In the genomic region with DNA sequence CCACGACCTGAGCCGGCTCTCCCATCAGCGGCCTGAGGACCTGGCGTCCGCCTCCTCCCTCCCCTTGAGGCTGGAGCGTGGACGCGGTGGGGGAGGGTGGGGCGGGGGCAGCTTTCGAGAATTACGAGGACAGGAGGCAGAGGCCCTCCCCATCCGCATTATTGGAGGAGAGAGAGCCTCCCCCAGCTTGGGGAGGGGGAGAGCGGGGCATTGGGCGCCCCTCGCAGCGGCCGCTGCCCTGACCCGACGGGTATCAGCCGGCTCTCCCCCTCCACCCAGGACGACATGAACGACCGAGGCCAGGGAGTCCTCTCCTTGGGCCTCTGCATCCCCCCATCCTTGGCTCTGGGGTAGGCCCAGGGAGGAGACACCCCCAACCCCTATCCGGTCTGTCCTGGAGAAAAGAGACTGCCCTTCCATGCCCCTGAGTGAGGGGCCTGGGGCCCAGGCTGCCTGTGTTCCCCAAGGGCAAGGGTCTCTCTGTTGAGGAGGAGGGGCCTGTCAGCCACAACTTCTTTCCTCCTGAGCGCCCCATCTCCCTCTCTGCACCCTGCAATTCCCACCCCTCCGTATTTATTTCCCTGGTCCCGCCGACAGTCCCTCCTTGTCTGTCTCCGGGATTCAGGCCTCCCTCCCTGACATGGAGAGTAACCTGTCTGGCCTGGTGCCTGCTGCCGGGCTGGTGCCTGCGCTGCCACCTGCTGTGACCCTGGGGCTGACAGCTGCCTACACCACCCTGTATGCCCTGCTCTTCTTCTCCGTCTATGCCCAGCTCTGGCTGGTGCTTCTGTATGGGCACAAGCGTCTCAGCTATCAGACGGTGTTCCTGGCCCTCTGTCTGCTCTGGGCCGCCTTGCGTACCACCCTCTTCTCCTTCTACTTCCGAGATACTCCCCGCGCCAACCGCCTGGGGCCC, we compare ENCODE assay signal across 6 cellular contexts. TPM values are rescaled to one million over a fixed set of nuclear protein-coding genes. Genes with fewer than 3 reads are reported as not detected.
A peak's percentile ranks its signal among the peaks of the same experiment; 100 is the strongest.
DNase-seq lines count a peak whose midpoint lies in the region; ATAC-seq, FAIRE-seq and TF ChIP-seq lines count a peak whose summit lies in the region.

No MANE protein-coding gene starts in this region.

- H3K9me3 ChIP-seq in CD4-positive, alpha-beta T cell (ENCODE audit: control insufficient read depth, low read length): no peaks in the 10 kb centered on the region
- no peaks in the 10 kb centered on the region for H3K9me3 ChIP-seq in GM12878 (replicated peaks; ENCODE audit: control insufficient read depth, insufficient read depth, low read length)

- H3K4me2 ChIP-seq in GM12878 (ENCODE audit: control insufficient read depth, insufficient read depth): peak overlapping the region; percentile 99

- H3K79me2 ChIP-seq in GM12878 (ENCODE audit: control insufficient read depth, insufficient read depth, low read length): peaks cover 15% of the 10 kb centered on the region

- peaks cover 7% of the 10 kb centered on the region for H3K4me1 ChIP-seq in GM12878 (ENCODE audit: control insufficient read depth, insufficient read depth, low read length)

- intact Hi-C loops in CD4-positive, alpha-beta T cell (cut with DNase I, micrococcal nuclease): loop anchor here (1.0 to 2.0 kb wide), 6 partner anchors 16 to 45 kb away; a partner anchor contains a TSS
- intact Hi-C loops in GM12878 (cut with micrococcal nuclease; ENCODE audit: unreplicated experiment): loop anchor here (1.0 kb wide), 1 partner anchor 16 kb away; no protein-coding TSS in a partner anchor

- no peak for TF ChIP-seq RAD21 in GM12878 (IDR thresholded peaks at IDR 0.05; ENCODE audit: insufficient read depth, low read depth, low read length)

- TF ChIP-seq EP300 in GM12878 (IDR thresholded peaks at IDR 0.05; ENCODE audit: borderline replicate concordance in 1 of 2, control insufficient read depth in 1 of 2, low read depth in 2 of 2, low read length in 2 of 2): no peak

- CTCF ChIA-PET in CD4-positive, alpha-beta T cell (lab: Charles Lee): interaction anchor here (0.6 to 3.9 kb wide), 4 partner anchors 15 to 1519 kb away, joined by 3 to 21 read pairs (median 15); a partner anchor contains a TSS
- CTCF ChIA-PET in GM12878 (lab: Yijun Ruan, JAX): interaction anchor here (0.7 to 5.5 kb wide), 5 partner anchors 15 to 81 kb away, joined by 3 to 46 read pairs (median 5); a partner anchor contains a TSS

- no peaks in the 10 kb centered on the region for H3K9me3 Mint-ChIP-seq in CD4-positive, alpha-beta T cell
- H3K9me3 Mint-ChIP-seq in naive thymus-derived CD8-positive, alpha-beta T cell: no peaks in the 10 kb centered on the region

- no TSS peak for BruUV-seq in GM12878 (replicated peaks; lab: Mats Ljungman, UMichigan)

- peaks cover 0 to 2% of the 10 kb centered on the region in 2 experiments; a peak in 2 of 4 replicates for H3K36me3 ChIP-seq in GM12878 (ENCODE audit: control insufficient read depth in 2 of 2, insufficient read depth in 2 of 2, low read length in 1 of 2)

- no peak for DNase-seq in CD4-positive, alpha-beta T cell
- DNase-seq in GM12878 (ENCODE audit: low read depth, low spot score) (no peak), putamen (ENCODE audit: low spot score) (no peak)
- DNase-seq in naive thymus-derived CD8-positive, alpha-beta T cell: peak in 1 of 10 donors; percentile 63

- no peak for TF ChIP-seq CTCF in CD4-positive, alpha-beta T cell (IDR thresholded peaks at IDR 0.05)
- TF ChIP-seq CTCF in LNCAP (IDR thresholded peaks at IDR 0.05) (0 out of 2 replicates have a peak, but pooled peaks have one; percentile 22), GM12878 (IDR thresholded peaks at IDR 0.05 in 2 of 3, conservative IDR thresholded peaks at IDR 0.05 in 1 of 3; ENCODE audit: control insufficient read depth in 2 of 3, extremely low read depth in 1 of 3, insufficient read depth in 1 of 3, low read depth in 3 of 3, low read length in 3 of 3) (peak; percentile 26 to 39 (median 34); a peak in 4 of 6 replicates)

- H3K27ac Mint-ChIP-seq in CD4-positive, alpha-beta T cell: peak overlapping the region; percentile 88
- peak overlapping the region; percentile 29 to 97 (median 87) for H3K27ac Mint-ChIP-seq in naive thymus-derived CD8-positive, alpha-beta T cell

- H3K4me3 ChIP-seq in GM12878: peak overlapping the region; percentile 86

- FAIRE-seq in GM12878 (lab: Jason Lieb, UNC): peak; percentile 66

- H3K9ac ChIP-seq in GM12878 (ENCODE audit: control insufficient read depth, insufficient read depth, low read length): peak overlapping the region; percentile 67

- TF ChIP-seq POLR2A in GM12878 (IDR thresholded peaks at IDR 0.05; ENCODE audit: low read depth, low read length): no peak

- peak overlapping the region; percentile 90 for H3K4me3 Mint-ChIP-seq in CD4-positive, alpha-beta T cell
- H3K4me3 Mint-ChIP-seq in naive thymus-derived CD8-positive, alpha-beta T cell: peak overlapping the region; percentile 61 to 88 (median 82)

- peak overlapping the region; percentile 99 for H3K27ac ChIP-seq in CD4-positive, alpha-beta T cell (ENCODE audit: low read depth, low read length)
- H3K27ac ChIP-seq in GM12878 (ENCODE audit: control insufficient read depth, insufficient read depth): no peak overlapping the region; the same call in 1 of the 2 replicates

- peaks cover 8% of the 10 kb centered on the region for H3K27me3 Mint-ChIP-seq in CD4-positive, alpha-beta T cell
- peaks cover 2 to 9% (median 8%) of the 10 kb centered on the region in 5 donors for H3K27me3 Mint-ChIP-seq in naive thymus-derived CD8-positive, alpha-beta T cell

- no peaks in the 10 kb centered on the region for H4K20me1 ChIP-seq in GM12878 (ENCODE audit: control insufficient read depth, insufficient read depth)

- H3K27me3 ChIP-seq in CD4-positive, alpha-beta T cell (ENCODE audit: control insufficient read depth, insufficient read depth, low read length): peaks cover 10% of the 10 kb centered on the region
- H3K27me3 ChIP-seq in GM12878 (replicated peaks in 1 of 2; ENCODE audit: control insufficient read depth in 2 of 2, insufficient read depth in 2 of 2, low read length in 1 of 2): no peaks in the 10 kb centered on the region; a peak in 2 of 4 replicates

- peaks cover 26% of the 10 kb centered on the region for H3K4me1 Mint-ChIP-seq in CD4-positive, alpha-beta T cell (ENCODE audit: low read depth)
- H3K4me1 Mint-ChIP-seq in naive thymus-derived CD8-positive, alpha-beta T cell: peaks cover 11 to 31% (median 27%) of the 10 kb centered on the region in 4 donors

- SMC1A ChIA-PET in GM12878 (lab: Charles Lee; ENCODE audit: uncharacterized antibody, unreplicated experiment): interaction anchor here (1.1 to 3.5 kb wide), 5 partner anchors 14 to 80 kb away, joined by 3 to 16 read pairs (median 5); a partner anchor contains a TSS

- H2AFZ ChIP-seq in GM12878 (ENCODE audit: control insufficient read depth, low read depth, low read length): peak overlapping the region; percentile 30; the same call in 1 of the 2 replicates

- peaks cover 5% of the 10 kb centered on the region for H3K36me3 Mint-ChIP-seq in CD4-positive, alpha-beta T cell (ENCODE audit: low read depth)
- H3K36me3 Mint-ChIP-seq in naive thymus-derived CD8-positive, alpha-beta T cell: peaks cover 0 to 8% (median 2%) of the 10 kb centered on the region in 3 donors

- no peak for ATAC-seq in CD4-positive, alpha-beta T cell (ENCODE audit: poor library complexity)
- peak; percentile 31 for ATAC-seq in GM12878
- no peak for ATAC-seq in naive thymus-derived CD8-positive, alpha-beta T cell
- ATAC-seq in GM19023 (IDR thresholded peaks at IDR 0.05; ENCODE audit: unreplicated experiment): no peak

- RAD21 ChIA-PET in GM12878 (lab: Charles Lee; ENCODE audit: unreplicated experiment): interaction anchor here (1.7 to 2.7 kb wide), 4 partner anchors 15 to 80 kb away, joined by 7 to 10 read pairs (median 10); a partner anchor contains a TSS

- in situ Hi-C loops in GM12878 (cut with MboI): no loop called here

- WGBS in GM12878 (ENCODE audit: insufficient coverage, insufficient replicate concordance, low lambda C conversion rate, missing lambda C conversion rate): 28% methylated on average over 33 of the region's 40 CpGs

- POLR2A ChIA-PET in CD4-positive, alpha-beta T cell (lab: Charles Lee): interaction anchor here (1.5 to 5.3 kb wide), 8 partner anchors 16 to 1621 kb away, joined by 4 to 125 read pairs (median 11); a partner anchor contains a TSS
- POLR2A ChIA-PET in GM12878 (lab: Charles Lee): interaction anchor here (1.8 to 6.2 kb wide), 3 partner anchors 15 to 40 kb away, joined by 6 to 92 read pairs (median 10); a partner anchor contains a TSS
- POLR2A ChIA-PET in naive thymus-derived CD8-positive, alpha-beta T cell (lab: Charles Lee): interaction anchor here (0.9 to 9.9 kb wide), 9 partner anchors 15 to 493 kb away, joined by 3 to 140 read pairs (median 11); a partner anchor contains a TSS

RNA-seq across cellular contexts. Expression of a gene that starts 0.5 kb away (rescaled TPM):
- total RNA-seq in CD4-positive, alpha-beta T cell: 10 to 100 TPM; 13.8 to 16.6 TPM
- total RNA-seq in GM12878 (2013; cell fraction: nucleolus; rRNA removed): 15.6 and 20.1 TPM in 2 replicates
- total RNA-seq in GM12878 (2014; rRNA removed) (13.7 and 14.5 TPM in 2 replicates), GM12878 (2014; rRNA removed; fragmentation: Illumina TruSeq; extraction: Trizol) (7.3 and 10.6 TPM in 2 replicates), GM12878 (2021) (26.3 and 29.2 TPM in 2 replicates)
- 17.7 TPM for polyA plus RNA-seq in GM12878 (2011; ENCODE audit: low read depth)
- polyA plus RNA-seq in GM12878 (2011; rRNA removed) (4.6 and 13.8 TPM in 2 replicates), GM12878 (2014; fragmentation: Illumina TruSeq; extraction: Trizol) (2.9 and 11.0 TPM in 2 replicates), GM12878 (2014; fragmentation: Nextera tagmentation; extraction: Ambion mirVana) (under 1 TPM; 0.37 to 0.75 TPM), GM12878 (2014; rRNA removed) (19.0 and 26.9 TPM in 2 replicates), GM12878 (2016; fragmentation: Nextera tagmentation; extraction: Ambion mirVana) (10 to 100 TPM; 15.8 to 18.6 TPM)
- 19.9 and 31.8 TPM in 2 replicates for polyA plus RNA-seq in GM12878 (2011; cell fraction: cytosol; rRNA removed)
- 92.7 and 122 TPM in 2 replicates for polyA plus RNA-seq in GM12878 (2011; cell fraction: nucleus; rRNA removed)
- polyA plus RNA-seq in GM12878 (2012): 21.5 and 23.2 TPM in 2 replicates
- 11.5 and 14.9 TPM in 2 replicates for polyA minus RNA-seq in GM12878 (2011; rRNA and poly(A)+ RNA removed)
- 12.2 and 13.6 TPM in 2 replicates for polyA minus RNA-seq in GM12878 (2011; cell fraction: cytosol; rRNA and poly(A)+ RNA removed)
- polyA minus RNA-seq in GM12878 (2011; cell fraction: nucleus; rRNA and poly(A)+ RNA removed): 21.0 and 34.0 TPM in 2 replicates
- 10 to 100 TPM; 33.0 to 33.3 TPM for total RNA-seq in naive thymus-derived CD8-positive, alpha-beta T cell
- 1 to 10 TPM; 4.8 to 6.9 (median 6.4) TPM for polyA plus RNA-seq in naive thymus-derived CD8-positive, alpha-beta T cell

RNA-seq across cellular contexts. Expression of a gene that starts 1.7 kb away (rescaled TPM):
- total RNA-seq in CD4-positive, alpha-beta T cell: 10 to 100 TPM; 22.5 to 23.0 TPM
- total RNA-seq in GM12878 (2013; cell fraction: nucleolus; rRNA removed): 14.0 and 18.4 TPM in 2 replicates
- 67.2 and 68.2 TPM in 2 replicates for total RNA-seq in GM12878 (2014; rRNA removed)
- total RNA-seq in GM12878 (2014; rRNA removed; fragmentation: Illumina TruSeq; extraction: Trizol): 11.7 and 14.3 TPM in 2 replicates
- 41.0 and 41.1 TPM in 2 replicates for total RNA-seq in GM12878 (2021)
- polyA plus RNA-seq in GM12878 (2011; ENCODE audit: low read depth): 14.3 TPM
- 16.1 and 38.1 TPM in 2 replicates for polyA plus RNA-seq in GM12878 (2011; rRNA removed)
- polyA plus RNA-seq in GM12878 (2011; cell fraction: cytosol; rRNA removed): 55.1 and 86.9 TPM in 2 replicates
- 29.9 and 33.6 TPM in 2 replicates for polyA plus RNA-seq in GM12878 (2011; cell fraction: nucleus; rRNA removed)
- polyA plus RNA-seq in GM12878 (2012): 28.7 and 31.3 TPM in 2 replicates
- polyA plus RNA-seq in GM12878 (2014; fragmentation: Illumina TruSeq; extraction: Trizol): 1.1 and 6.7 TPM in 2 replicates
- polyA plus RNA-seq in GM12878 (2014; fragmentation: Nextera tagmentation; extraction: Ambion mirVana): 1 to 10 TPM; 1.5 to 7.4 TPM
- 61.8 and 85.7 TPM in 2 replicates for polyA plus RNA-seq in GM12878 (2014; rRNA removed)
- polyA plus RNA-seq in GM12878 (2016; fragmentation: Nextera tagmentation; extraction: Ambion mirVana): 10 to 100 TPM; 62.6 to 65.5 TPM
- polyA minus RNA-seq in GM12878 (2011; rRNA and poly(A)+ RNA removed): 5.2 and 13.9 TPM in 2 replicates
- 5.6 and 10.4 TPM in 2 replicates for polyA minus RNA-seq in GM12878 (2011; cell fraction: cytosol; rRNA and poly(A)+ RNA removed)
- polyA minus RNA-seq in GM12878 (2011; cell fraction: nucleus; rRNA and poly(A)+ RNA removed): 11.1 and 23.5 TPM in 2 replicates
- 10 to 100 TPM; 13.7 to 18.5 TPM for total RNA-seq in naive thymus-derived CD8-positive, alpha-beta T cell
- polyA plus RNA-seq in naive thymus-derived CD8-positive, alpha-beta T cell: 10 to 100 TPM; 39.1 to 44.8 (median 39.9) TPM

RNA-seq across cellular contexts. Expression of a gene that starts 5.0 kb away (rescaled TPM):
- total RNA-seq in CD4-positive, alpha-beta T cell: under 1 TPM in 1 of 2 experiments, not detected in 1; 0.14 TPM
- 0.33 and 0.69 TPM in 2 replicates for total RNA-seq in GM12878 (2013; cell fraction: nucleolus; rRNA removed)
- total RNA-seq in GM12878 (2014; rRNA removed) (not detected in 2 replicates), GM12878 (2014; rRNA removed; fragmentation: Illumina TruSeq; extraction: Trizol) (not detected in 2 replicates), GM12878 (2021) (not detected in 2 replicates)
- not detected for polyA plus RNA-seq in GM12878 (2011; ENCODE audit: low read depth)
- polyA plus RNA-seq in GM12878 (2011; rRNA removed) (0.04 TPM in 1 of 2 replicates, not detected in the other), GM12878 (2014; fragmentation: Illumina TruSeq; extraction: Trizol) (not detected in 2 replicates), GM12878 (2014; fragmentation: Nextera tagmentation; extraction: Ambion mirVana) (not detected), GM12878 (2014; rRNA removed) (0.20 TPM in 1 of 2 replicates, not detected in the other), GM12878 (2016; fragmentation: Nextera tagmentation; extraction: Ambion mirVana) (not detected)
- 0.06 and 0.07 TPM in 2 replicates for polyA plus RNA-seq in GM12878 (2011; cell fraction: cytosol; rRNA removed)
- 0.16 and 0.57 TPM in 2 replicates for polyA plus RNA-seq in GM12878 (2011; cell fraction: nucleus; rRNA removed)
- polyA plus RNA-seq in GM12878 (2012): not detected in 2 replicates
- not detected in 2 replicates for polyA minus RNA-seq in GM12878 (2011; rRNA and poly(A)+ RNA removed)
- not detected in 2 replicates for polyA minus RNA-seq in GM12878 (2011; cell fraction: cytosol; rRNA and poly(A)+ RNA removed)
- polyA minus RNA-seq in GM12878 (2011; cell fraction: nucleus; rRNA and poly(A)+ RNA removed): 0.77 TPM in 1 of 2 replicates, not detected in the other
- not detected for total RNA-seq in naive thymus-derived CD8-positive, alpha-beta T cell
- polyA plus RNA-seq in naive thymus-derived CD8-positive, alpha-beta T cell: not detected

RNA-seq across cellular contexts. Expression of a gene that starts 14.0 kb away (rescaled TPM):
- not detected for total RNA-seq in CD4-positive, alpha-beta T cell
- total RNA-seq in GM12878 (2013; cell fraction: nucleolus; rRNA removed): 0.50 TPM in 1 of 2 replicates, not detected in the other
- total RNA-seq in GM12878 (2014; rRNA removed): not detected in 2 replicates
- total RNA-seq in GM12878 (2014; rRNA removed; fragmentation: Illumina TruSeq; extraction: Trizol): not detected in 2 replicates
- total RNA-seq in GM12878 (2021): 0.29 TPM in 1 of 2 replicates, not detected in the other
- polyA plus RNA-seq in GM12878 (2011; ENCODE audit: low read depth): not detected
- polyA plus RNA-seq in GM12878 (2011; rRNA removed): 0.12 and 0.24 TPM in 2 replicates
- 0.12 TPM in 1 of 2 replicates, not detected in the other for polyA plus RNA-seq in GM12878 (2011; cell fraction: cytosol; rRNA removed)
- 0.22 and 0.38 TPM in 2 replicates for polyA plus RNA-seq in GM12878 (2011; cell fraction: nucleus; rRNA removed)
- polyA plus RNA-seq in GM12878 (2012): 0.23 and 0.67 TPM in 2 replicates
- polyA plus RNA-seq in GM12878 (2014; fragmentation: Illumina TruSeq; extraction: Trizol): 0.31 TPM in 1 of 2 replicates, not detected in the other
- polyA plus RNA-seq in GM12878 (2014; fragmentation: Nextera tagmentation; extraction: Ambion mirVana): not detected
- polyA plus RNA-seq in GM12878 (2014; rRNA removed): not detected in 2 replicates
- not detected for polyA plus RNA-seq in GM12878 (2016; fragmentation: Nextera tagmentation; extraction: Ambion mirVana)
- not detected in 2 replicates for polyA minus RNA-seq in GM12878 (2011; rRNA and poly(A)+ RNA removed)
- not detected in 2 replicates for polyA minus RNA-seq in GM12878 (2011; cell fraction: cytosol; rRNA and poly(A)+ RNA removed)
- not detected in 2 replicates for polyA minus RNA-seq in GM12878 (2011; cell fraction: nucleus; rRNA and poly(A)+ RNA removed)
- not detected for total RNA-seq in naive thymus-derived CD8-positive, alpha-beta T cell
- not detected for polyA plus RNA-seq in naive thymus-derived CD8-positive, alpha-beta T cell

RNA-seq across cellular contexts. Expression of a gene that starts 19.2 kb away (rescaled TPM):
- 10 to 100 TPM; 10.9 to 12.0 TPM for total RNA-seq in CD4-positive, alpha-beta T cell
- 18.8 and 21.2 TPM in 2 replicates for total RNA-seq in GM12878 (2013; cell fraction: nucleolus; rRNA removed)
- total RNA-seq in GM12878 (2014; rRNA removed) (34.9 and 40.7 TPM in 2 replicates), GM12878 (2014; rRNA removed; fragmentation: Illumina TruSeq; extraction: Trizol) (12.3 and 12.7 TPM in 2 replicates), GM12878 (2021) (41.7 and 48.9 TPM in 2 replicates)
- polyA plus RNA-seq in GM12878 (2011; ENCODE audit: low read depth): 3.8 TPM
- polyA plus RNA-seq in GM12878 (2011; rRNA removed) (6.4 and 10.9 TPM in 2 replicates), GM12878 (2014; fragmentation: Illumina TruSeq; extraction: Trizol) (1.5 and 7.0 TPM in 2 replicates), GM12878 (2014; fragmentation: Nextera tagmentation; extraction: Ambion mirVana) (under 1 TPM; 0.32 to 0.55 TPM), GM12878 (2014; rRNA removed) (32.7 and 45.0 TPM in 2 replicates), GM12878 (2016; fragmentation: Nextera tagmentation; extraction: Ambion mirVana) (10 to 100 TPM; 12.4 to 23.3 TPM)
- 16.8 and 24.8 TPM in 2 replicates for polyA plus RNA-seq in GM12878 (2011; cell fraction: cytosol; rRNA removed)
- 24.4 and 36.6 TPM in 2 replicates for polyA plus RNA-seq in GM12878 (2011; cell fraction: nucleus; rRNA removed)
- 10.7 and 14.9 TPM in 2 replicates for polyA plus RNA-seq in GM12878 (2012)
- 7.6 and 17.4 TPM in 2 replicates for polyA minus RNA-seq in GM12878 (2011; rRNA and poly(A)+ RNA removed)
- polyA minus RNA-seq in GM12878 (2011; cell fraction: cytosol; rRNA and poly(A)+ RNA removed): 8.6 and 10.6 TPM in 2 replicates
- polyA minus RNA-seq in GM12878 (2011; cell fraction: nucleus; rRNA and poly(A)+ RNA removed): 7.3 and 17.8 TPM in 2 replicates
- 10 to 100 TPM; 19.9 to 24.9 TPM for total RNA-seq in naive thymus-derived CD8-positive, alpha-beta T cell
- polyA plus RNA-seq in naive thymus-derived CD8-positive, alpha-beta T cell: 1 to 10 TPM; 3.5 to 9.1 (median 4.8) TPM
